ENCODE assay signal across 10 cellular contexts in genomic region chr1:237672748-237673147, GRCh38.
DNase-seq lines count a peak whose midpoint lies in the region; ATAC-seq, FAIRE-seq and TF ChIP-seq lines count a peak whose summit lies in the region.
"Had no signal": no experiment of that assay in that cellular context is flagged by ENCODE, and none has a peak within 500 bp of the region (broad histone marks: within the 10 kb centered on the region; RNA-seq: fewer than 3 reads in every experiment).

No MANE protein-coding gene starts in this region.

- H3K9me2 ChIP-seq in OCI-LY7 (ENCODE audit: insufficient read depth, low read length): no peaks in the 10 kb centered on the region

- TF ChIP-seq CTCF in D721Med (IDR thresholded peaks at IDR 0.05; ENCODE audit: insufficient read depth, missing control alignments) (peak; percentile 39), OCI-LY7 (conservative IDR thresholded peaks at IDR 0.05; ENCODE audit: low read length) (peak; percentile 59), type B pancreatic cell (conservative IDR thresholded peaks at IDR 0.05) (no peak)

- no peak overlapping the region for H3K27ac Mint-ChIP-seq in type B pancreatic cell
- H3K27ac Mint-ChIP-seq: activated naive CD4-positive, alpha-beta T cell treated with anti-CD3 and anti-CD28 coated beads, Interleukin-2, amount 50 U/mL, for 72 hours had no signal

- ATAC-seq in GM18868 (IDR thresholded peaks at IDR 0.05; ENCODE audit: unreplicated experiment): peak; percentile 67
- ATAC-seq: activated naive CD4-positive, alpha-beta T cell treated with anti-CD3 and anti-CD28 coated beads, Interleukin-2, amount 50 U/mL, for 72 hours had no signal

- BruUV-seq in OCI-LY7 (replicated peaks; lab: Mats Ljungman, UMichigan): no TSS peak

- CTCF ChIA-PET in OCI-LY7 (lab: Charles Lee; ENCODE audit: unreplicated experiment): no interaction called here

- peaks cover 1% of the 10 kb centered on the region for H3K4me1 Mint-ChIP-seq in type B pancreatic cell (ENCODE audit: unreplicated experiment)

- DNase-seq in D721Med (ENCODE audit: insufficient read length, low spot score) (no peak), OCI-LY7 (ENCODE audit: low spot score) (peak; percentile 1), glomerular visceral epithelial cell (ENCODE audit: extremely low spot score) (peak; percentile 5), epidermal melanocyte (ENCODE audit: insufficient read length, low spot score) (no peak), type B pancreatic cell (ENCODE audit: extremely low spot score, unreplicated experiment) (no peak)
- no peak for DNase-seq in effector CD8-positive, alpha-beta T cell (lab: John Stamatoyannopoulos, UW)
- DNase-seq: left cardiac atrium had no signal

- H3K27me3 Mint-ChIP-seq in type B pancreatic cell: no peaks in the 10 kb centered on the region

- no peaks in the 10 kb centered on the region for H3K79me2 ChIP-seq in OCI-LY7 (ENCODE audit: insufficient read depth, low read depth, low read length)

- H3K4me3 ChIP-seq in OCI-LY7 (ENCODE audit: low read depth, low read length, poor library complexity, severe bottlenecking): no peak overlapping the region

- no peak overlapping the region for H2AFZ ChIP-seq in OCI-LY7 (ENCODE audit: low read length)

- H3K36me3 ChIP-seq in OCI-LY7 (ENCODE audit: insufficient read depth, low read length): no peaks in the 10 kb centered on the region

- H3K36me3 Mint-ChIP-seq in type B pancreatic cell: no peaks in the 10 kb centered on the region
- H3K36me3 Mint-ChIP-seq: activated naive CD4-positive, alpha-beta T cell treated with anti-CD3 and anti-CD28 coated beads, Interleukin-2, amount 50 U/mL, for 72 hours had no signal

- H3K9me3 Mint-ChIP-seq in type B pancreatic cell: no peaks in the 10 kb centered on the region
- H3K9me3 Mint-ChIP-seq: activated naive CD4-positive, alpha-beta T cell treated with anti-CD3 and anti-CD28 coated beads, Interleukin-2, amount 50 U/mL, for 72 hours had no signal

- H3K4me3 Mint-ChIP-seq in type B pancreatic cell: no peak overlapping the region

- intact Hi-C loops in OCI-LY7 (cut with micrococcal nuclease; ENCODE audit: unreplicated experiment): no loop called here

- POLR2A ChIA-PET in OCI-LY7 (lab: Charles Lee): no interaction called here

- no peaks in the 10 kb centered on the region for H3K4me1 ChIP-seq in OCI-LY7 (ENCODE audit: insufficient read depth, low read length, poor library complexity, severe bottlenecking)

- H3K27ac ChIP-seq in OCI-LY7 (ENCODE audit: low read depth, low read length, poor library complexity, severe bottlenecking): no peak overlapping the region

- H3K9me3 ChIP-seq in OCI-LY7 (ENCODE audit: low read length): no peaks in the 10 kb centered on the region

- no peak overlapping the region for H3K4me2 ChIP-seq in OCI-LY7 (ENCODE audit: low read length)

- peak; percentile 91 for FAIRE-seq in D721Med (lab: Jason Lieb, UNC)
- FAIRE-seq: endothelial cell of umbilical vein had no signal

- H4K20me1 ChIP-seq in OCI-LY7 (ENCODE audit: insufficient read depth, low read length): no peaks in the 10 kb centered on the region

Comparison
In these comparisons a context has a peak if more than half of its experiments do, and no peak if none do; other contexts are left out.
1. DNase-seq: peak in OCI-LY7 (single experiment) and glomerular visceral epithelial cell (single experiment); none in D721Med (single experiment), effector CD8-positive, alpha-beta T cell (single experiment), epidermal melanocyte (single experiment) and type B pancreatic cell (single experiment).